In the genomic region with DNA sequence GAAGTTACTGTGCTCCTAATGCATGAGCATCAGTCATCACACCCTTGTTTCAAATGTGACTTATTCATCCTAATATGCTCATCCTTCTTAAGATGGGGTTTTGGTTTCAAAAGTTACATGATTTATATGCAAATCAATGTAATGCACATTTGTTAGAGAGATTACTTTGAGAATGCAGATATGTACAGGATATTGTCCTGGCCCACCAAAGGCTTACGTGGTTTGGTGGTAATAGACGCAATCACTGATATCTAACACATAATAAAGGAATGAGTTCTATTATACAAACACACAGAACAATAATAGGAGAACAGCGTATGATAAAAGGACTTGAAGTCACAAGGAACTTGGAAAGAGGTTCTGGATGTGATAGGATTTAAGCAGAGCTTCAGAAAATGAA, we compare ENCODE assay signal across 24 cellular contexts.
"Had no signal": no experiment of that assay in that cellular context is flagged by ENCODE, and none has a peak within 500 bp of the region (broad histone marks: within the 10 kb centered on the region; RNA-seq: fewer than 3 reads in every experiment).

No MANE protein-coding gene starts in this region.

- DNase-seq: cortex of kidney; effector CD8-positive, alpha-beta T cell; effector memory CD8-positive, alpha-beta T cell; endodermal cell; erythroblast; esophagus squamous epithelium; foreskin fibroblast; foreskin melanocyte; gastrocnemius medialis; glutamatergic neuron; head of caudate nucleus; heart right ventricle; hippocampal formation; left cardiac atrium; left lung; left ventricle myocardium superior; lower lobe of right lung; mesenchymal stem cell; midbrain; naive thymus-derived CD4-positive, alpha-beta T cell; natural killer cell had no signal

- H3K36me3 ChIP-seq: esophagus squamous epithelium, gastrocnemius medialis, heart right ventricle, left lung, lower lobe of right lung had no signal

- H3K4me3 ChIP-seq: esophagus squamous epithelium, gastrocnemius medialis, heart right ventricle, left lung, lower lobe of right lung had no signal

- H3K27ac Mint-ChIP-seq: dendritic cell treated with granulocyte-macrophage colony-stimulating factor and Interleukin-4, amounts not matched to agents 40 ng/mL and 50 ng/mL, for 4 days; effector memory CD8-positive, alpha-beta T cell; endodermal cell; naive thymus-derived CD4-positive, alpha-beta T cell; natural killer cell had no signal

- ATAC-seq: effector memory CD8-positive, alpha-beta T cell; esophagus mucosa; gastrocnemius medialis; heart right ventricle; left cardiac atrium; left lung; left ventricle myocardium superior; lower lobe of right lung; naive thymus-derived CD4-positive, alpha-beta T cell; natural killer cell had no signal

- H3K4me1 Mint-ChIP-seq: naive thymus-derived CD4-positive, alpha-beta T cell; natural killer cell had no signal

- H3K4me3 Mint-ChIP-seq: dendritic cell treated with granulocyte-macrophage colony-stimulating factor and Interleukin-4, amounts not matched to agents 40 ng/mL and 50 ng/mL, for 4 days; effector memory CD8-positive, alpha-beta T cell; endodermal cell; naive thymus-derived CD4-positive, alpha-beta T cell; natural killer cell had no signal

- H3K9me3 Mint-ChIP-seq: dendritic cell treated with granulocyte-macrophage colony-stimulating factor and Interleukin-4, amounts not matched to agents 40 ng/mL and 50 ng/mL, for 4 days; effector memory CD8-positive, alpha-beta T cell had no signal

- H3K27ac ChIP-seq: epithelial cell of prostate, esophagus squamous epithelium, gastrocnemius medialis, heart right ventricle, left lung, lower lobe of right lung had no signal

- H3K27me3 Mint-ChIP-seq: dendritic cell treated with granulocyte-macrophage colony-stimulating factor and Interleukin-4, amounts not matched to agents 40 ng/mL and 50 ng/mL, for 4 days; effector memory CD8-positive, alpha-beta T cell; naive thymus-derived CD4-positive, alpha-beta T cell had no signal

- H3K36me3 Mint-ChIP-seq: natural killer cell had no signal

- H3K9me3 ChIP-seq: esophagus squamous epithelium, gastrocnemius medialis, lower lobe of right lung had no signal

- H3K27me3 ChIP-seq: esophagus squamous epithelium, gastrocnemius medialis, heart right ventricle, left lung had no signal

- H3K4me1 ChIP-seq: esophagus squamous epithelium, gastrocnemius medialis, heart right ventricle, left lung, lower lobe of right lung had no signal
